ENCODE assay signal across 23 cellular contexts in the genomic region with DNA sequence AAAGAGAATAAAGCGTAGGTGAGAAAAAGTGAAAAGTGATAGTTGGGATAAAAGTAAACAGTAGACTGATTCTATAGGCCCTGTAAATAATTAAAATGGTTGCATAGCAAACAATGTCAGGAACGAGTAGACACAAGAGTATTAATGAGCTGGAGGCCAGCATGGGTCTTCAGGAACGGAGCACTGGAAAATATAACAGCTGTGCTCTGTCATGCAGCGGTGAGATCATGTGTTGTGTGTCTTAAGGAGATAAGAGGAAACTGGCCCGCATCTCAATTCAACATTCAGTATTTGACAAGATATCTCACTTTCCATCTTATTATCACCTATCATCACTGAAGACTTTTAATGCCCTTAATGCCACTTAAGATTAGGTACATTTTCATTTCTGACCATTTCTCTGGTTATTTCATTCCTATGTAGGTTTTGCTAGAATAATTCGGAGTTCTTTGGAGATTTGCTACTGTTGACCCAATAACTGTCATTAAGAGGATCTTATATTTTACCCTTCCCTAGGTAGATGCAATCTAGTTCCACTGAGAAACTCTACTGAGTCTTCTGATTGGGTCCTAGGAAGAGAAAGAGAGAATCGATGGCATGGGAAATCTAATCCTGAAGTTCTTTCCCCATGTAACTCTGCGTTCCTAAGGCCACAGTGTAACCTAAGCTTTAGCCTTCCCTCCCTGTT. TPM values are rescaled to one million over a fixed set of nuclear protein-coding genes. Genes with fewer than 3 reads are reported as not detected.
"Had no signal": no experiment of that assay in that cellular context is flagged by ENCODE, and none has a peak within 500 bp of the region (broad histone marks: within the 10 kb centered on the region; RNA-seq: fewer than 3 reads in every experiment).

No MANE protein-coding gene starts in this region.

- ATAC-seq: activated T-cell treated with anti-CD3 and anti-CD28 coated beads, Interleukin-2, amount 50 U/mL, for 72 hours; mucosa of descending colon; right lobe of liver; stimulated activated effector memory CD8-positive, alpha-beta T cell treated with anti-CD3 and anti-CD28 coated beads, Interleukin-12 subunit alpha, Interleukin-12 subunit beta, amount 100 ng/mL, for 72 hours had no signal

- H3K9me3 ChIP-seq: left ventricle myocardium inferior, mucosa of descending colon, right lobe of liver, thyroid gland had no signal

- FAIRE-seq: astrocyte, kidney, urothelium cell line had no signal

- H3K27me3 ChIP-seq: foreskin keratinocyte, thyroid gland had no signal

- H3K36me3 ChIP-seq: left ventricle myocardium inferior, right lobe of liver, thyroid gland, WERI-Rb-1 had no signal

- H3K27ac ChIP-seq: foreskin keratinocyte, left ventricle myocardium inferior, right lobe of liver, thyroid gland, WERI-Rb-1 had no signal

- DNase-seq: activated CD4-positive, alpha-beta T cell treated with anti-CD3 and anti-CD28 coated beads for 1 hour; activated CD8-positive, alpha-beta memory T cell treated with anti-CD3 and anti-CD28 coated beads for 24 hours; activated effector memory CD4-positive, alpha-beta T cell treated with anti-CD3 and anti-CD28 coated beads, Interleukin-2, amount 50 U/mL, for 16 hours; activated T-cell treated with anti-CD3 and anti-CD28 coated beads, Interleukin-2, amount 50 U/mL, for 72 hours; effector CD4-positive, alpha-beta T cell; glutamatergic neuron; kidney; left ventricle myocardium inferior; mucosa of descending colon; naive B cell; right lobe of liver; stimulated activated CD4-positive, alpha-beta T cell treated with anti-CD3 and anti-CD28 coated beads, Interleukin-4, amount 100 ng/mL, for 24 hours; thyroid gland; WERI-Rb-1 had no signal

- H3K4me3 ChIP-seq: left ventricle myocardium inferior, mucosa of descending colon, right lobe of liver, thyroid gland had no signal

RNA-seq across cellular contexts. Expression of a gene that starts 38.6 kb away (rescaled TPM):
- total RNA-seq: activated T-cell treated with anti-CD3 and anti-CD28 coated beads, Interleukin-2, amount 50 U/mL, for 72 hours; astrocyte; cerebellum; foreskin keratinocyte; kidney; left ventricle myocardium inferior; mucosa of descending colon; osteocyte; pulmonary artery endothelial cell; right lobe of liver; T-helper 1 cell treated with Interleukin-12 subunit alpha and Interleukin-12 subunit beta and Interleukin-4 antibody, amounts not matched to agents 30 ng/mL and 1 ng/mL, for 36 hours; thyroid gland had no signal
- polyA plus RNA-seq: adipose tissue, foreskin keratinocyte had no signal

RNA-seq across cellular contexts. Expression of a gene that starts 53.2 kb away (rescaled TPM):
- total RNA-seq: activated T-cell treated with anti-CD3 and anti-CD28 coated beads, Interleukin-2, amount 50 U/mL, for 72 hours; astrocyte; cerebellum; foreskin keratinocyte; kidney; left ventricle myocardium inferior; osteocyte; pulmonary artery endothelial cell; right lobe of liver; T-helper 1 cell treated with Interleukin-12 subunit alpha and Interleukin-12 subunit beta and Interleukin-4 antibody, amounts not matched to agents 30 ng/mL and 1 ng/mL, for 36 hours; thyroid gland had no signal
- polyA plus RNA-seq: adipose tissue, foreskin keratinocyte had no signal

RNA-seq across cellular contexts. Expression of a gene that starts 57.0 kb away (rescaled TPM):
- total RNA-seq: activated T-cell treated with anti-CD3 and anti-CD28 coated beads, Interleukin-2, amount 50 U/mL, for 72 hours; astrocyte; cerebellum; foreskin keratinocyte; kidney; left ventricle myocardium inferior; osteocyte; pulmonary artery endothelial cell; right lobe of liver; T-helper 1 cell treated with Interleukin-12 subunit alpha and Interleukin-12 subunit beta and Interleukin-4 antibody, amounts not matched to agents 30 ng/mL and 1 ng/mL, for 36 hours; thyroid gland had no signal
- polyA plus RNA-seq: adipose tissue, foreskin keratinocyte had no signal
